ENCODE assay signal across 8 cellular contexts in genomic region chr5:41924526-41924871, GRCh38. TPM values are rescaled to one million over a fixed set of nuclear protein-coding genes. Genes with fewer than 3 reads are reported as not detected.
DNase-seq lines count a peak whose midpoint lies in the region; ATAC-seq and TF ChIP-seq lines count a peak whose summit lies in the region.

No MANE protein-coding gene starts in this region.

- H3K4me1 Mint-ChIP-seq in CD8-positive, alpha-beta T cell (ENCODE audit: low read depth), result peaks cover 28% of the 10 kb centered on the region
- H3K4me1 Mint-ChIP-seq in endothelial cell (ENCODE audit: unreplicated experiment), result peaks cover 4% of the 10 kb centered on the region

- H3K9me3 ChIP-seq in CD8-positive, alpha-beta T cell (ENCODE audit: low read length), result no peaks in the 10 kb centered on the region
- H3K9me3 ChIP-seq in PC-9 (ENCODE audit: insufficient read depth, low read depth) (no peaks in the 10 kb centered on the region), parathyroid adenoma (ENCODE audit: control insufficient read depth, low read length) (no peaks in the 10 kb centered on the region)

- H3K4me1 ChIP-seq in CD8-positive, alpha-beta T cell (ENCODE audit: insufficient read depth, low read length), result peaks cover 16% of the 10 kb centered on the region
- peaks cover 23% of the 10 kb centered on the region for H3K4me1 ChIP-seq in PC-9 (replicated peaks; ENCODE audit: insufficient read depth)
- no peaks in the 10 kb centered on the region for H3K4me1 ChIP-seq in parathyroid adenoma

- TF ChIP-seq CTCF in CD8-positive, alpha-beta T cell (IDR thresholded peaks at IDR 0.05), result no peak
- no peak for TF ChIP-seq CTCF in PC-9 (conservative IDR thresholded peaks at IDR 0.05)
- no peak for TF ChIP-seq CTCF in endothelial cell (IDR thresholded peaks at IDR 0.05; ENCODE audit: unreplicated experiment)
- no peak for TF ChIP-seq CTCF in parathyroid adenoma (IDR thresholded peaks at IDR 0.05)

- peak overlapping the region; percentile 87 for H3K4me3 ChIP-seq in CD8-positive, alpha-beta T cell (ENCODE audit: low read depth, low read length)
- peak overlapping the region; percentile 86 for H3K4me3 ChIP-seq in PC-9
- peak overlapping the region; percentile 66 for H3K4me3 ChIP-seq in parathyroid adenoma (ENCODE audit: low read depth, low read length)

- H3K36me3 Mint-ChIP-seq in CD8-positive, alpha-beta T cell, result peaks cover 20% of the 10 kb centered on the region
- H3K36me3 Mint-ChIP-seq in endothelial cell (ENCODE audit: low read depth, unreplicated experiment), result no peaks in the 10 kb centered on the region

- no peaks in the 10 kb centered on the region for H3K9me2 ChIP-seq in PC-9 (ENCODE audit: insufficient read depth)

- H3F3A ChIP-seq in PC-9 (ENCODE audit: insufficient read depth, low read depth), result peaks cover 9% of the 10 kb centered on the region; the same call in 1 of the 2 replicates

- H3K9me3 Mint-ChIP-seq in CD8-positive, alpha-beta T cell, result no peaks in the 10 kb centered on the region
- H3K9me3 Mint-ChIP-seq in endothelial cell (ENCODE audit: unreplicated experiment), result no peaks in the 10 kb centered on the region

- CTCF ChIA-PET in CD8-positive, alpha-beta T cell (lab: Charles Lee), result interaction anchor here (1.0 to 1.7 kb wide), 6 partner anchors 11 to 68 kb away, joined by 3 to 11 read pairs (median 4); partner anchors contain the start of gene RIMOC1
- CTCF ChIA-PET in PC-9 (lab: Charles Lee), result interaction anchor here (1.1 to 1.7 kb wide), 2 partner anchors 21 to 965 kb away, joined by 4 to 5 read pairs; partner anchors contain the start of gene RIMOC1

- no peak for ATAC-seq in CD8-positive, alpha-beta T cell
- ATAC-seq in HG03139 (IDR thresholded peaks at IDR 0.05; ENCODE audit: unreplicated experiment), result no peak
- no peak for ATAC-seq in HG03565 (IDR thresholded peaks at IDR 0.05; ENCODE audit: unreplicated experiment)
- no peak for ATAC-seq in HG02840 (IDR thresholded peaks at IDR 0.05; ENCODE audit: low FRiP score, unreplicated experiment)

- no peak overlapping the region for H3K9ac ChIP-seq in parathyroid adenoma

- POLR2A ChIA-PET in CD8-positive, alpha-beta T cell (lab: Charles Lee), result interaction anchor here (0.5 to 2.5 kb wide), 8 partner anchors 20 to 1560 kb away, joined by 3 to 50 read pairs (median 4); partner anchors contain the start of genes OXCT1, RIMOC1, TMEM267 and ZNF131
- POLR2A ChIA-PET in PC-9 (lab: Charles Lee; ENCODE audit: unreplicated experiment), result interaction anchor here (0.6 to 1.0 kb wide), 2 partner anchors 15 to 21 kb away, joined by 3 read pairs; partner anchors contain the start of gene RIMOC1

- peak overlapping the region; percentile 87 for H3K4me3 Mint-ChIP-seq in CD8-positive, alpha-beta T cell
- peak overlapping the region; percentile 88 for H3K4me3 Mint-ChIP-seq in endothelial cell (ENCODE audit: unreplicated experiment)

- peak overlapping the region; percentile 98 for H3K27ac ChIP-seq in CD8-positive, alpha-beta T cell (ENCODE audit: low read depth, low read length)
- H3K27ac ChIP-seq in PC-9 (no peak overlapping the region), parathyroid adenoma (peak overlapping the region; percentile 85)

- H3K4me2 ChIP-seq in PC-9 (peak overlapping the region; percentile 84), parathyroid adenoma (ENCODE audit: low read length) (peak overlapping the region; percentile 81)

- H3K36me3 ChIP-seq in CD8-positive, alpha-beta T cell (ENCODE audit: insufficient read depth, low read length), result no peaks in the 10 kb centered on the region
- peaks cover 3% of the 10 kb centered on the region; the same call in 1 of the 2 replicates for H3K36me3 ChIP-seq in PC-9 (ENCODE audit: low read depth)
- no peaks in the 10 kb centered on the region for H3K36me3 ChIP-seq in parathyroid adenoma (ENCODE audit: control insufficient read depth, insufficient read depth, low read length)

- no peaks in the 10 kb centered on the region for H3K27me3 Mint-ChIP-seq in CD8-positive, alpha-beta T cell (ENCODE audit: low read depth)
- peaks cover 3% of the 10 kb centered on the region for H3K27me3 Mint-ChIP-seq in endothelial cell (ENCODE audit: unreplicated experiment)

- H4K20me1 ChIP-seq in PC-9 (ENCODE audit: insufficient read depth), result no peaks in the 10 kb centered on the region; the same call in 1 of the 2 replicates

- H3K27me3 ChIP-seq in CD8-positive, alpha-beta T cell (ENCODE audit: insufficient read depth, low read length), result no peaks in the 10 kb centered on the region
- H3K27me3 ChIP-seq in PC-9 (ENCODE audit: insufficient read depth, low read depth) (no peaks in the 10 kb centered on the region), parathyroid adenoma (ENCODE audit: control insufficient read depth, insufficient read depth, low read length) (no peaks in the 10 kb centered on the region)

- intact Hi-C loops in CD8-positive, alpha-beta T cell (cut with DNase I, micrococcal nuclease), result loop anchor here (2.0 to 10.0 kb wide), 4 partner anchors 1090 to 1680 kb away; partner anchors contain the start of genes NNT (in 1 of the 2), RPL37 (in 1 of the 2) and ZNF131 (in 1 of the 2)
- intact Hi-C loops in PC-9 (cut with micrococcal nuclease; ENCODE audit: unreplicated experiment), result loop anchor here (2.0 to 10.0 kb wide), 3 partner anchors 54 to 1120 kb away; partner anchors contain the start of genes ANXA2R and OXCT1

- H2AFZ ChIP-seq in PC-9 (peak overlapping the region; percentile 98), parathyroid adenoma (peak overlapping the region; percentile 98)

- H3K27ac Mint-ChIP-seq in CD8-positive, alpha-beta T cell, result peak overlapping the region; percentile 99
- H3K27ac Mint-ChIP-seq in endothelial cell (ENCODE audit: unreplicated experiment), result peak overlapping the region; percentile 96

- H3K79me2 ChIP-seq in PC-9 (ENCODE audit: low read depth) (no peaks in the 10 kb centered on the region), parathyroid adenoma (no peaks in the 10 kb centered on the region)

- no peak for DNase-seq in CD8-positive, alpha-beta T cell
- DNase-seq in PC-9, result no peak
- no peak for DNase-seq in endothelial cell (ENCODE audit: low spot score)
- DNase-seq in NCI-H82 (lab: John Stamatoyannopoulos, UW), result no peak

- TSS peak; percentile 88 for BruUV-seq in PC-9 (replicated peaks; lab: Mats Ljungman, UMichigan)

RNA-seq across cellular contexts. Expression of gene FBXO4, which starts 0.6 kb away (rescaled TPM):
- total RNA-seq in CD8-positive, alpha-beta T cell, result 1 to 10 TPM; 4.4 to 4.7 TPM
- total RNA-seq in PC-9 (2021) (27.8 and 30.4 TPM in 2 replicates), endothelial cell (ENCODE audit: unreplicated experiment) (4.4 TPM)

RNA-seq across cellular contexts. Expression of gene RIMOC1, which starts 20.4 kb away (rescaled TPM):
- total RNA-seq in CD8-positive, alpha-beta T cell, result 1 to 10 TPM; 9.0 to 9.2 TPM
- 40.1 and 68.6 TPM in 2 replicates for total RNA-seq in PC-9 (2021)
- 31.5 TPM for total RNA-seq in endothelial cell (ENCODE audit: unreplicated experiment)

RNA-seq across cellular contexts. Expression of gene OXCT1, which starts 54.3 kb away (rescaled TPM):
- 10 to 100 TPM; 16.1 to 19.8 TPM for total RNA-seq in CD8-positive, alpha-beta T cell
- total RNA-seq in PC-9 (2021) (22.5 and 29.7 TPM in 2 replicates), endothelial cell (ENCODE audit: unreplicated experiment) (6.5 TPM)
